ENCODE assay signal across 9 cellular contexts in the genomic region with DNA sequence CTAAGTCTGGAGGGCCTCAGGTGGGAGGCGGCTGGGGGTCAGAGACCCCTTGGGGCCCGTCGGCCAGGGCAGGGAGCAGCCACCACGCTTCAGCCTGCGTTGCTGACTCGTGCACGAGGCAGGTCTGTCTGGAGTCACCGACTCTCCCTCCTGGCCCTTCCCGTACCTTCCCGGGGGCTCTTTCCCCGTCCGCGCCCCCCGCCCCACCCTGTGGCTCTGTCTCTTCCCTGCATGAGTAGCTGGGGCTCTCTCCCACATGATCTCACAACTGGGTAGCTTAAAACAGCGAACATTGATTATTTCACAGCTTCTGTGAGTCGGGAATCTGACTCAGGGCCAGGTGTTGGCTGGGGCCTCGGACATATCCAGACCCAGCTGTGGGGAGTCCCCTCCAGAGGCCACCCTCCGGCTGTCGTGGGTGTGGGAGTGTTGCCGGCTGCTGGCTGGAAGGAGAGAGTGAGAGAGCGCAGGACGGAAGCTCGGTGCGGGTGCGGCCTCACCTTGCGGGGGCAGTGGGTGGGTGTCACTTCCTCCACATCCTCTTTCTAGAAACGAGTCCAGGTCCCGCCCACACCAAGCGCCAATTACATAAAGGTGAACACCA. TPM values are rescaled to one million over a fixed set of nuclear protein-coding genes. Genes with fewer than 3 reads are reported as not detected.
A peak's percentile ranks its signal among the peaks of the same experiment; 100 is the strongest.
DNase-seq lines count a peak whose midpoint lies in the region; ATAC-seq, FAIRE-seq and TF ChIP-seq lines count a peak whose summit lies in the region.
"Had no signal": no experiment of that assay in that cellular context is flagged by ENCODE, and none has a peak within 500 bp of the region (broad histone marks: within the 10 kb centered on the region; RNA-seq: fewer than 3 reads in every experiment).

No MANE protein-coding gene starts in this region.

- H3K4me3 ChIP-seq in fibroblast of villous mesenchyme (ENCODE audit: low read depth, low read length), result no peak overlapping the region
- H3K4me3 ChIP-seq: transverse colon had no signal

- TF ChIP-seq CTCF in fibroblast of villous mesenchyme (IDR thresholded peaks at IDR 0.05; ENCODE audit: insufficient read depth, low read depth, low read length), result no peak

- no peak for ATAC-seq in HG02840 (IDR thresholded peaks at IDR 0.05; ENCODE audit: low FRiP score, unreplicated experiment)

- peak; percentile 9 for FAIRE-seq in HTR-8/SVneo (lab: Jason Lieb, UNC)

- DNase-seq in HTR-8/SVneo (ENCODE audit: insufficient read length, low spot score), result no peak
- peak; percentile 62 for DNase-seq in activated CD8-positive, alpha-beta memory T cell treated with anti-CD3 and anti-CD28 coated beads, Interleukin-2, amount 50 U/mL, for 4 hours
- DNase-seq in fibroblast of villous mesenchyme (ENCODE audit: low read depth), result peak; percentile 70
- DNase-seq in stimulated activated CD8-positive, alpha-beta memory T cell treated with anti-CD3 and anti-CD28 coated beads, Interleukin-12 subunit alpha, Interleukin-12 subunit beta, amount 100 ng/mL, for 24 hours (ENCODE audit: extremely low read depth), result peak; percentile 26
- no peak for DNase-seq in NCI-H1048 (lab: John Stamatoyannopoulos, UW)
- DNase-seq in D341Med (ENCODE audit: low spot score), result no peak
- no peak for DNase-seq in germinal center (ENCODE audit: low spot score)
- DNase-seq: transverse colon had no signal

RNA-seq across cellular contexts. Expression of gene BAHCC1, which starts 17.3 kb away (rescaled TPM):
- 6.5 and 8.4 TPM in 2 replicates for total RNA-seq in fibroblast of villous mesenchyme

Comparison
In these comparisons a context has a peak if more than half of its experiments do, and no peak if none do; other contexts are left out.
1. DNase-seq: peak in activated CD8-positive, alpha-beta memory T cell treated with anti-CD3 and anti-CD28 coated beads, Interleukin-2, amount 50 U/mL, for 4 hours (single experiment), fibroblast of villous mesenchyme (single experiment) and stimulated activated CD8-positive, alpha-beta memory T cell treated with anti-CD3 and anti-CD28 coated beads, Interleukin-12 subunit alpha, Interleukin-12 subunit beta, amount 100 ng/mL, for 24 hours (single experiment); none in HTR-8/SVneo (single experiment), NCI-H1048 (single experiment), D341Med (single experiment) and germinal center (single experiment).